Comparison of ENCODE assay signal across 8 cellular contexts in genomic region chr1:234608720-234609527, GRCh38. TPM values are rescaled to one million over a fixed set of nuclear protein-coding genes. Genes with fewer than 3 reads are reported as not detected.
A peak's percentile ranks its signal among the peaks of the same experiment; 100 is the strongest.
DNase-seq lines count a peak whose midpoint lies in the region; ATAC-seq and TF ChIP-seq lines count a peak whose summit lies in the region.

No MANE protein-coding gene starts in this region.

- peaks cover 42% of the 10 kb centered on the region for H3F3A ChIP-seq in neural progenitor cell (ENCODE audit: low read depth)

- ATAC-seq in HG03520 (IDR thresholded peaks at IDR 0.05; ENCODE audit: unreplicated experiment) (no peak), GM19452 (IDR thresholded peaks at IDR 0.05; ENCODE audit: unreplicated experiment) (no peak)

- H3K9me3 ChIP-seq in esophagus muscularis mucosa (no peaks in the 10 kb centered on the region), neural progenitor cell (ENCODE audit: low read depth) (no peaks in the 10 kb centered on the region)

- intact Hi-C loops in esophagus muscularis mucosa (cut with DNase I), result no loop called here

- peaks cover 3% of the 10 kb centered on the region for H3K9me3 Mint-ChIP-seq in neural progenitor cell
- no peaks in the 10 kb centered on the region for H3K9me3 Mint-ChIP-seq in type B pancreatic cell

- peak overlapping the region; percentile 96 for H3K4me2 ChIP-seq in neural progenitor cell

- no peak overlapping the region for H3K27ac Mint-ChIP-seq in neural progenitor cell
- H3K27ac Mint-ChIP-seq in type B pancreatic cell, result no peak overlapping the region

- TF ChIP-seq POLR2A in esophagus muscularis mucosa (IDR thresholded peaks at IDR 0.05; ENCODE audit: low read depth), result peak; percentile 26

- DNase-seq in NAMALWA (ENCODE audit: low spot score), result peak; percentile 70
- DNase-seq in activated T-cell treated with anti-CD3 and anti-CD28 coated beads, Interleukin-2, amount 50 U/mL, for 1 hour, result peak; percentile 80
- no peak for DNase-seq in esophagus muscularis mucosa (ENCODE audit: extremely low spot score)
- peak; percentile 72 for DNase-seq in neural progenitor cell (ENCODE audit: low spot score)
- peak; percentile 72 for DNase-seq in type B pancreatic cell (ENCODE audit: extremely low spot score, unreplicated experiment)

- H3K79me2 ChIP-seq in neural progenitor cell (ENCODE audit: low read depth), result peaks cover 54% of the 10 kb centered on the region

- H3K36me3 ChIP-seq in esophagus muscularis mucosa (peaks cover 9 to 34% (median 18%) of the 10 kb centered on the region in 4 donors), neural progenitor cell (peaks cover 4% of the 10 kb centered on the region)

- H3K4me3 Mint-ChIP-seq in neural progenitor cell, result peak overlapping the region; percentile 96
- H3K4me3 Mint-ChIP-seq in type B pancreatic cell, result peak overlapping the region; percentile 96

- no peak for TF ChIP-seq EP300 in esophagus muscularis mucosa (IDR thresholded peaks at IDR 0.05)

- H4K20me1 ChIP-seq in neural progenitor cell (ENCODE audit: low read depth), result peaks cover 49% of the 10 kb centered on the region

- peaks cover 72% of the 10 kb centered on the region for H3K4me1 Mint-ChIP-seq in neural progenitor cell
- H3K4me1 Mint-ChIP-seq in type B pancreatic cell (ENCODE audit: unreplicated experiment), result peaks cover 31% of the 10 kb centered on the region

- H2AFZ ChIP-seq in neural progenitor cell (replicated peaks), result no peak overlapping the region

- H3K27ac ChIP-seq in esophagus muscularis mucosa (replicated peaks in 1 of 4) (peak overlapping the region; percentile 92 to 100 (median 100)), neural progenitor cell (no peak overlapping the region)

- TF ChIP-seq CTCF in esophagus muscularis mucosa (IDR thresholded peaks at IDR 0.05) (no peak), neural progenitor cell (IDR thresholded peaks at IDR 0.05) (no peak), type B pancreatic cell (conservative IDR thresholded peaks at IDR 0.05) (no peak)

- H3K27me3 Mint-ChIP-seq in neural progenitor cell (ENCODE audit: insufficient read depth, low read depth) (peaks cover 10% of the 10 kb centered on the region), type B pancreatic cell (peaks cover 8% of the 10 kb centered on the region)

- H3K27me3 ChIP-seq in esophagus muscularis mucosa (no peaks in the 10 kb centered on the region), neural progenitor cell (no peaks in the 10 kb centered on the region)

- peaks cover 27 to 42% (median 38%) of the 10 kb centered on the region in 4 donors for H3K4me1 ChIP-seq in esophagus muscularis mucosa
- H3K4me1 ChIP-seq in neural progenitor cell, result peaks cover 61% of the 10 kb centered on the region

- 0% methylated on average over 12 of the region's 122 CpGs for WGBS in esophagus muscularis mucosa

- H3K36me3 Mint-ChIP-seq in neural progenitor cell (peaks cover 24% of the 10 kb centered on the region), type B pancreatic cell (peaks cover 41% of the 10 kb centered on the region)

- peak overlapping the region; percentile 32 for H3K9ac ChIP-seq in neural progenitor cell

- peak overlapping the region; percentile 85 for H3K4me3 ChIP-seq in GM08714 (ENCODE audit: low read length)
- peak overlapping the region; percentile 71 to 91 (median 85) for H3K4me3 ChIP-seq in esophagus muscularis mucosa
- H3K4me3 ChIP-seq in neural progenitor cell, result peak overlapping the region; percentile 62

RNA-seq across cellular contexts. Expression of gene IRF2BP2, which starts 1.1 kb away (rescaled TPM):
- total RNA-seq in esophagus muscularis mucosa, result 100 to 1,000 TPM in 2 of 4 donors, 10 to 100 TPM in 2; 83.3 to 119 (median 97.9) TPM
- total RNA-seq in neural progenitor cell (ENCODE audit: low replicate concordance), result 21.2 and 22.9 TPM in 2 replicates
- 181 and 202 TPM in 2 replicates for total RNA-seq in type B pancreatic cell (ENCODE audit: low replicate concordance)
